In the genomic region with DNA sequence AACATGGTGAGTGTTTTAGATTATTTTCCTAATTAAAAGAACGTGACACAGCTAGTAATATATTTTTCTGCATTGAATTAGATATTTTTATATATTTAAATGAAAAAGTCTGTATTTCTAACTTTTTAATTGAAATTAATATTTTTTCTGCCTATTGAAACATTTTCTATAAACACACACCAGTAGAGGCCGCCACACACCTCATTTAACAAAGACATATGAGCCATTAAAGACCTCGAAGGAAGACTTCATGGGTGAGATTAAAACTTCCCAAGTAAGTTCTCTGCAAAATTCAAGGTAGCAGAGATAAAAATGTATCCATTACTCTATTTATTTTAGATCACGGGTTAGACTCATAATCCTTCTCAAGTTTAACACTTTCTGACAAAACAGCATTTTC, we compare ENCODE assay signal across 1 cellular context.
TF ChIP-seq lines count a peak whose summit lies in the region.

No MANE protein-coding gene starts in this region.

TF ChIP-seq in GM23338, 12 proteins besides CTCF, POLR2A, EP300 and RAD21 (continued from another document):
- TF ChIP-seq ZNF462 (CRISPR knock-in tag; IDR thresholded peaks at IDR 0.05), result no peak
- TF ChIP-seq JUNB (IDR thresholded peaks at IDR 0.05; ENCODE audit: unreplicated experiment), result no peak
- TF ChIP-seq STAT1 (IDR thresholded peaks at IDR 0.05; ENCODE audit: unreplicated experiment), result no peak
- no peak for TF ChIP-seq POLR2AphosphoS5 (IDR thresholded peaks at IDR 0.05; ENCODE audit: low read depth)
TF ChIP-seq in GM23338: peak in this region for 0.
